22 cellular contexts compared by ENCODE assay signal in genomic region chr3:31984321-31984720, GRCh38. TPM values are rescaled to one million over a fixed set of nuclear protein-coding genes. Genes with fewer than 3 reads are reported as not detected.
"Had no signal": no experiment of that assay in that cellular context is flagged by ENCODE, and none has a peak within 500 bp of the region (broad histone marks: within the 10 kb centered on the region; RNA-seq: fewer than 3 reads in every experiment).

No MANE protein-coding gene starts in this region.

- DNase-seq: activated CD4-positive, alpha-beta T cell treated with anti-CD3 and anti-CD28 coated beads for 1 hour; activated CD4-positive, alpha-beta T cell treated with anti-CD3 and anti-CD28 coated beads, Interleukin-2, amount 10 ng/mL, durations not matched to agents 24 days and 14 days; activated CD4-positive, alpha-beta T cell treated with anti-CD3 and anti-CD28 coated beads, Interleukin-2, amount 50 U/mL, for 48 hours; activated effector memory CD4-positive, alpha-beta T cell treated with anti-CD3 and anti-CD28 coated beads, Interleukin-2, amount 50 U/mL, for 16 hours; activated naive CD4-positive, alpha-beta T cell treated with anti-CD3 and anti-CD28 coated beads for 36 hours; activated T-cell treated with anti-CD3 and anti-CD28 coated beads, Interleukin-2, amount 50 U/mL, for 4 hours; amygdala; MG63; NCI-H1105; NCI-H146; NCI-H187 treated with DMSO at 0.1 percent for 48 hours; NCI-H2081 treated with DMSO at 0.1 percent for 48 hours; NCI-H446; NCI-H524; PC-9; SHP77 treated with DMSO at 0.1 percent for 48 hours; T-helper 17 cell; T-helper 9 cell had no signal

- H3K36me3 Mint-ChIP-seq: brain had no signal

- H3K27ac Mint-ChIP-seq: activated CD4-positive, alpha-beta T cell treated with anti-CD3 and anti-CD28 coated beads, Interleukin-2, amount 10 ng/mL, durations not matched to agents 24 days and 14 days; activated naive CD4-positive, alpha-beta T cell treated with anti-CD3 and anti-CD28 coated beads for 36 hours; activated naive CD8-positive, alpha-beta T cell; brain; T-helper 17 cell; WTC11 had no signal

- H3K4me3 ChIP-seq: cardiac muscle cell, MG63, PC-9 had no signal

- H3K4me3 Mint-ChIP-seq: activated CD4-positive, alpha-beta T cell treated with anti-CD3 and anti-CD28 coated beads, Interleukin-2, amount 10 ng/mL, durations not matched to agents 24 days and 14 days; activated naive CD4-positive, alpha-beta T cell treated with anti-CD3 and anti-CD28 coated beads for 36 hours; activated naive CD8-positive, alpha-beta T cell; activated T-cell treated with anti-CD3 and anti-CD28 coated beads, Interleukin-2, amount 50 U/mL, for 4 hours; T-helper 17 cell; WTC11 had no signal

- H3K9me3 Mint-ChIP-seq: activated CD4-positive, alpha-beta T cell treated with anti-CD3 and anti-CD28 coated beads, Interleukin-2, amount 10 ng/mL, durations not matched to agents 24 days and 14 days; activated T-cell treated with anti-CD3 and anti-CD28 coated beads, Interleukin-2, amount 50 U/mL, for 4 hours had no signal

- ATAC-seq: activated T-cell treated with anti-CD3 and anti-CD28 coated beads, Interleukin-2, amount 50 U/mL, for 4 hours; T-helper 17 cell; WTC11 had no signal

RNA-seq across cellular contexts. Expression of gene ZNF860, which starts 2.8 kb away (rescaled TPM):
- total RNA-seq: cardiac muscle cell had no signal
- polyA plus RNA-seq: cardiac muscle cell had no signal
